Comparison of ENCODE assay signal across 7 cellular contexts in the genomic region with DNA sequence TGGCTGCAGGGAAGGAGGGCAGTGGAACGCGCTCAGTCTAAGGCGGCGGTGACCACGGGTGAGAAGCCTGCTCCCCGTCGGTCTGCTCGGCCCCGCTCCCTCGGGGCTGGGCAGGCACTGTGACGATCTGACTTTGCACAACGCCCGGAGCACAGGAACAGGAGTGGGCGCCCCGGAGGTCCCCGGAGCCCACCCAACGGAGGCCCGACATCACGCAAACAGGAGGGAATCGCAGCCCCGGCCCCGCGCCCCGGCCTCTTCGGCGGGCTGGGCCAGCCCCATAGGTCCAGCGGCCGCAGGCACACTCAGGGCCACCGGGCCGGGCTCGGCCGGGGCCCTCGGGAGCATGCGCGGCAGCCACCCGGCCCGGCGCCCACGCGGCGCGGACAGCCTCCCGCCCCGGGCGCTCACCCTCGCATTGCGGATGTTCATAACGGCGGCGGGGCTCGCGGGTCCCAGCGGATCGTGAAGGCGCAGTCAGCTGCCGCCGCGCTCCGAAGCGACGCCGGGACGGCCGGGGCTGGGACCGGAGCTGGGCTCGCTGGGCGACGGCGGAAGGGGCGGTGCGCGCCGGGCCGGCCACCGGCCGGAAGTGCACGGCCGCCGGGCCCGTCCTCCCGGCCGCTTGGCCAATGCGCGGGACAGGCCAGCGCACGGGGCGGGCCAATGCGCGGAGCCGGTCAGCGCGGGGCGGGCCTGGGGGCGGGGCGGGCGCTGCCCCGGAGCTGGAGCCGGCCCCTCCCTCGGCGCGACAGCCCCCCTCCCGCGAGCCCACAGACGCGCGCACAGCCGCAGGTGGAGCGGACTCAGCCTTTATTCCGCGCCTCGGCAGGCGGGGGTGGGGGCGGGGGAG. TPM values are rescaled to one million over a fixed set of nuclear protein-coding genes. Genes with fewer than 3 reads are reported as not detected.
DNase-seq lines count a peak whose midpoint lies in the region; ATAC-seq, FAIRE-seq and TF ChIP-seq lines count a peak whose summit lies in the region.

Gene NAA10, minus strand, starts transcription at position 565 of the 853 bp plus-strand sequence. Its CDS starts 133 bp downstream, at position 432.

- TF ChIP-seq CTCF in K562 (IDR thresholded peaks at IDR 0.05 in 2 of 3, conservative IDR thresholded peaks at IDR 0.05 in 1 of 3; ENCODE audit: insufficient read depth in 2 of 3, low read depth in 1 of 3, low read length in 3 of 3), result no peak

- CTCF ChIA-PET in HEK293T (lab: Yijun Ruan, JAX) (interaction anchor here (0.6 to 2.1 kb wide), 5 partner anchors 9 to 12 kb away, joined by 3 to 9 read pairs (median 3); no protein-coding TSS in a partner anchor), K562 (lab: Yijun Ruan, JAX; ENCODE audit: low intra/inter-chr PET ratio) (no interaction called here)

- TF ChIP-seq POLR2A in GM12891 (IDR thresholded peaks at IDR 0.05; ENCODE audit: low read depth, low read length) (no peak), K562 (conservative IDR thresholded peaks at IDR 0.05) (no peak)

- peaks cover 7% of the 10 kb centered on the region for H3K4me1 Mint-ChIP-seq in T-helper 17 cell

- WGBS in K562 (ENCODE audit: insufficient coverage, low coverage, missing lambda C conversion rate), result 0% methylated on average over 12 of the region's 113 CpGs

- H3K4me3 ChIP-seq in K562, result peak within 1 kb of the TSS; percentile 97

- peaks cover 32% of the 10 kb centered on the region for H3K79me2 ChIP-seq in K562 (ENCODE audit: control insufficient read depth, insufficient read depth, low read length)

- peak within 1 kb of the TSS; percentile 71 for H3K27ac ChIP-seq in K562 (ENCODE audit: extremely low read depth, low read depth, low read length)

- no peaks in the 10 kb centered on the region for H4K20me1 ChIP-seq in K562 (replicated peaks; ENCODE audit: control insufficient read depth, insufficient read depth, low read length)

- no peaks in the 10 kb centered on the region for H3K9me3 ChIP-seq in T-helper 17 cell (ENCODE audit: control insufficient read depth, low read length, poor library complexity, severe bottlenecking)
- no peaks in the 10 kb centered on the region for H3K9me3 ChIP-seq in K562 (replicated peaks; ENCODE audit: control insufficient read depth, insufficient read depth, low read depth, low read length)

- peaks cover 42% of the 10 kb centered on the region; the same call in 2 of the 3 replicates for H3K36me3 ChIP-seq in K562 (ENCODE audit: control insufficient read depth, insufficient read depth, low read length)

- H3K4me1 ChIP-seq in K562 (replicated peaks in 1 of 2; ENCODE audit: control insufficient read depth in 2 of 2, insufficient read depth in 2 of 2, low read length in 2 of 2), result peaks cover 13 to 43% of the 10 kb centered on the region in 2 experiments; a peak in 4 of 5 replicates

- in situ Hi-C loops in K562 (cut with MboI), result no loop called here

- peak within 1 kb of the TSS; percentile 90 for H3K4me3 Mint-ChIP-seq in T-helper 17 cell

- no peaks in the 10 kb centered on the region for H3K9me1 ChIP-seq in K562 (ENCODE audit: control insufficient read depth, insufficient read depth, low read length)

- peak; percentile 74 for ATAC-seq in T-helper 17 cell
- ATAC-seq in K562, result peak; percentile 98

- H3K9ac ChIP-seq in K562 (ENCODE audit: insufficient read depth in 1 of 2, low read depth in 2 of 2, low read length in 2 of 2), result peak within 1 kb of the TSS; percentile 86 to 99

- intact Hi-C loops in K562 (cut with micrococcal nuclease), result no loop called here

- H3K27ac Mint-ChIP-seq in T-helper 17 cell, result peak within 1 kb of the TSS; percentile 60

- TF ChIP-seq EP300 in K562 (IDR thresholded peaks at IDR 0.05; ENCODE audit: low read length), result no peak

- H3K4me2 ChIP-seq in K562 (ENCODE audit: insufficient read depth, low read length), result peak within 1 kb of the TSS; percentile 97

- no peaks in the 10 kb centered on the region for H3K27me3 ChIP-seq in K562 (ENCODE audit: control insufficient read depth in 2 of 2, insufficient read depth in 2 of 2, low read length in 2 of 2)

- peak; percentile 98 for FAIRE-seq in GM12891 (lab: Jason Lieb, UNC)
- FAIRE-seq in K562 (lab: Jason Lieb, UNC), result peak; percentile 23

- DNase-seq in GM12891 (ENCODE audit: insufficient read length, low spot score) (peak; percentile 82), HEK293T (ENCODE audit: extremely low spot score) (peak; percentile 93), NAMALWA (ENCODE audit: low spot score) (peak; percentile 60), T-helper 17 cell (peak in 2 of 3 donors; percentile 53 to 58), K562 (ENCODE audit: extremely low read depth in 1 of 4, low spot score in 3 of 4) (peak; percentile 87 to 94 (median 88)), hypothalamus (lab: John Stamatoyannopoulos, UW) (peak in 42 of 51 donors; percentile 5 to 79 (median 46)), renal cortical epithelial cell (ENCODE audit: low read depth) (peak; percentile 21)

- POLR2A ChIA-PET in HEK293T (lab: Yijun Ruan, JAX), result interaction anchor here (0.7 to 2.0 kb wide), 11 partner anchors 8 to 592 kb away, joined by 3 to 9 read pairs (median 3); partner anchors contain the start of genes ARHGAP4, HCFC1, IDH3G and RENBP
- POLR2A ChIA-PET in K562 (lab: Yijun Ruan, JAX), result interaction anchor here (0.6 to 2.0 kb wide), 5 partner anchors 9 to 407 kb away, joined by 3 to 12 read pairs (median 3); partner anchors contain the start of genes IDH3G, RENBP and SSR4

- TF ChIP-seq RAD21 in K562 (CRISPR knock-in tag; conservative IDR thresholded peaks at IDR 0.05 in 1 of 2, IDR thresholded peaks at IDR 0.05 in 1 of 2), result peak in 1 of 2 experiments; percentile 3; a peak in 1 of 4 replicates

- no peaks in the 10 kb centered on the region for H3K27me3 Mint-ChIP-seq in T-helper 17 cell

- no peaks in the 10 kb centered on the region for H3K36me3 Mint-ChIP-seq in T-helper 17 cell (ENCODE audit: low read depth)

- BruUV-seq in K562 (replicated peaks; lab: Mats Ljungman, UMichigan), result no TSS peak

- peak within 1 kb of the TSS; percentile 83 for H2AFZ ChIP-seq in K562 (ENCODE audit: low read depth, low read length)

TF ChIP-seq in GM12891, 5 proteins besides CTCF, POLR2A, EP300 and RAD21:
- TF ChIP-seq POU2F2 (IDR thresholded peaks at IDR 0.05; ENCODE audit: low read depth, low read length) (no peak), PAX5 (IDR thresholded peaks at IDR 0.05; ENCODE audit: insufficient read depth, low read length, severe bottlenecking) (no peak), SPI1 (IDR thresholded peaks at IDR 0.05; ENCODE audit: low read depth, low read length) (no peak), TAF1 (IDR thresholded peaks at IDR 0.05; ENCODE audit: low read depth, low read length) (no peak), POLR2AphosphoS5 (IDR thresholded peaks at IDR 0.05; ENCODE audit: low read depth, low read length) (no peak)

TF ChIP-seq in HEK293T, 16 proteins besides CTCF, POLR2A, EP300 and RAD21:
- TF ChIP-seq TARDBP (IDR thresholded peaks at IDR 0.05) (no peak), LEF1 (IDR thresholded peaks at IDR 0.05; ENCODE audit: borderline replicate concordance) (0 out of 2 replicates have a peak, but pooled peaks have one; percentile 30), ARNT (IDR thresholded peaks at IDR 0.05) (0 out of 2 replicates have a peak, but pooled peaks have one; percentile 14)

TF ChIP-seq in K562, 482 proteins besides CTCF, POLR2A, EP300 and RAD21 (continues in another document):
- no peak for TF ChIP-seq CHD4 (IDR thresholded peaks at IDR 0.05; ENCODE audit: insufficient read depth, insufficient replicate concordance, low read depth, low read length, poor library complexity, severe bottlenecking)
- no peak for TF ChIP-seq ZMIZ1 (IDR thresholded peaks at IDR 0.05; ENCODE audit: low read depth in 2 of 2, low read length in 2 of 2)

RNA-seq across cellular contexts. Expression of gene NAA10, which starts in this region (rescaled TPM):
- polyA plus RNA-seq in GM12891 (2012; ENCODE audit: low read depth, missing spikeins), result 87.7 TPM
- total RNA-seq in T-helper 17 cell (10 to 100 TPM; 42.8 to 48.5 TPM), K562 (2014; rRNA removed) (152 and 196 TPM in 2 replicates), K562 (2014; rRNA removed; fragmentation: Illumina TruSeq; extraction: Trizol) (101 and 103 TPM in 2 replicates), K562 (2015; rRNA removed; fragmentation: Illumina TruSeq; extraction: Trizol) (134 and 146 TPM in 2 replicates), K562 (2021) (226 and 231 TPM in 2 replicates), renal cortical epithelial cell (51.8 and 52.8 TPM in 2 replicates)
- total RNA-seq in K562 (2011; cell fraction: chromatin; rRNA removed; ENCODE audit: low replicate concordance), result 126 and 302 TPM in 2 replicates
- 207 and 213 TPM in 2 replicates for total RNA-seq in K562 (2011; cell fraction: nucleolus; rRNA removed)
- total RNA-seq in K562 (2011; cell fraction: nucleoplasm; rRNA removed), result 179 and 187 TPM in 2 replicates
- polyA plus RNA-seq in K562 (2011; rRNA removed) (105 and 117 TPM in 2 replicates), K562 (2014; fragmentation: Illumina TruSeq; extraction: Trizol) (192 and 229 TPM in 2 replicates), K562 (2014; fragmentation: Nextera tagmentation; extraction: Ambion mirVana) (10 to 100 TPM; 11.1 to 26.5 TPM), K562 (2014; rRNA removed) (250 and 277 TPM in 2 replicates)
- 174 and 276 TPM in 2 replicates for polyA plus RNA-seq in K562 (2011; cell fraction: cytosol; rRNA removed)
- polyA plus RNA-seq in K562 (2011; cell fraction: nucleus; rRNA removed), result 211 and 324 TPM in 2 replicates
- 177 and 213 TPM in 2 replicates for polyA plus RNA-seq in K562 (2012)
- 45.9 and 88.5 TPM in 2 replicates for polyA minus RNA-seq in K562 (2011; rRNA and poly(A)+ RNA removed)
- 72.1 and 79.8 TPM in 2 replicates for polyA minus RNA-seq in K562 (2011; cell fraction: cytosol; rRNA and poly(A)+ RNA removed)
- polyA minus RNA-seq in K562 (2011; cell fraction: nucleus; rRNA and poly(A)+ RNA removed), result 70.5 and 80.1 TPM in 2 replicates

Comparison
In these comparisons a context has a peak if more than half of its experiments do, and no peak if none do; other contexts are left out.
1. Peak in every context shown above with its lines: DNase-seq, ATAC-seq, H3K4me3 ChIP-seq and H3K27ac ChIP-seq.
2. DNase-seq: peak in every context shown above with its lines; median percentile 93 in HEK293T; 88 in K562; 82 in GM12891; 60 in NAMALWA; 56 in T-helper 17 cell; 46 in hypothalamus; 21 in renal cortical epithelial cell.